Comparison of ENCODE assay signal across 32 cellular contexts in the genomic region with DNA sequence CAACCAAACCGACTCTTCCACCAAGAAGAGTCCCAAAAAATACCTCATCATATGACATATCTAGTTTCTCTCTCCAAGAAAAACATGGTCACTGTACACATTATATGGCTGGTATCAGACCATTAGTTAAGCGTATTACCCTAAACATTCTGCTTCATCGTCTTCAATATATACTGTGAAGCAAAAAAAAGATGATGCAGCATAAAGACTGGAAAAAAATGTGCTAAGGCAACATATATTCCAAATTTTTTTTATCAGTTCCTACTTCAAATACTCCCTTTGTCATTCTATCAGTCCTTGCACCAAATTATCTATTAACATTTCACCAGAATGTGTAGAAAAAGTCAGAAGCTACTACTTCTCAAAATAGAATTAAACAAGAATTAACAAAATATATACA. TPM values are rescaled to one million over a fixed set of nuclear protein-coding genes. Genes with fewer than 3 reads are reported as not detected.
"Had no signal": no experiment of that assay in that cellular context is flagged by ENCODE, and none has a peak within 500 bp of the region (broad histone marks: within the 10 kb centered on the region; RNA-seq: fewer than 3 reads in every experiment).

No MANE protein-coding gene starts in this region.

- H3K36me3 ChIP-seq: colonic mucosa, esophagus muscularis mucosa, esophagus squamous epithelium, gastrocnemius medialis, gastroesophageal sphincter had no signal

- H3K27ac ChIP-seq: colonic mucosa, coronary artery, dorsolateral prefrontal cortex, epithelial cell of prostate, esophagus muscularis mucosa, esophagus squamous epithelium, foreskin keratinocyte, gastrocnemius medialis, gastroesophageal sphincter, heart left ventricle, heart right ventricle had no signal

- H3K4me3 ChIP-seq: colonic mucosa, coronary artery, dorsolateral prefrontal cortex, esophagus muscularis mucosa, esophagus squamous epithelium, gastrocnemius medialis, gastroesophageal sphincter, heart left ventricle, heart right ventricle had no signal

- ATAC-seq: effector memory CD8-positive, alpha-beta T cell; esophagus mucosa; foreskin keratinocyte; gastrocnemius medialis; gastroesophageal sphincter; heart left ventricle; heart right ventricle had no signal

- H3K4me1 ChIP-seq: colonic mucosa, foreskin keratinocyte, gastrocnemius medialis, gastroesophageal sphincter, heart right ventricle had no signal

- DNase-seq: colonic mucosa; cortex of kidney; dermis blood vessel endothelial cell; dorsolateral prefrontal cortex; effector CD4-positive, alpha-beta T cell; effector CD8-positive, alpha-beta T cell; effector memory CD4-positive, alpha-beta T cell; effector memory CD8-positive, alpha-beta T cell; endodermal cell; erythroblast; esophagus squamous epithelium; foreskin fibroblast; foreskin keratinocyte; foreskin melanocyte; gastrocnemius medialis; glutamatergic neuron; head of caudate nucleus; heart left ventricle; heart right ventricle had no signal

- FAIRE-seq: colon, endometrium, endothelial cell of umbilical vein, frontal cortex had no signal

- H3K9me3 ChIP-seq: colonic mucosa, esophagus muscularis mucosa, esophagus squamous epithelium, gastrocnemius medialis, gastroesophageal sphincter, heart left ventricle, heart right ventricle had no signal

- H3K27me3 ChIP-seq: colonic mucosa, dorsolateral prefrontal cortex, esophagus muscularis mucosa, esophagus squamous epithelium, foreskin keratinocyte, gastrocnemius medialis, gastroesophageal sphincter, heart left ventricle, heart right ventricle had no signal

RNA-seq across cellular contexts. Expression of gene CFAP52, which starts 43.7 kb away (rescaled TPM):
- total RNA-seq: colonic mucosa, dermis blood vessel endothelial cell, dermis microvascular lymphatic vessel endothelial cell, endothelial cell of umbilical vein, epithelial cell of proximal tubule, esophagus mucosa, esophagus squamous epithelium, foreskin keratinocyte, gastrocnemius medialis, glomerular endothelial cell had no signal
- polyA plus RNA-seq: endothelial cell of umbilical vein, fibroblast of lung, foreskin keratinocyte, heart left ventricle, heart right ventricle had no signal
